In the genomic region with DNA sequence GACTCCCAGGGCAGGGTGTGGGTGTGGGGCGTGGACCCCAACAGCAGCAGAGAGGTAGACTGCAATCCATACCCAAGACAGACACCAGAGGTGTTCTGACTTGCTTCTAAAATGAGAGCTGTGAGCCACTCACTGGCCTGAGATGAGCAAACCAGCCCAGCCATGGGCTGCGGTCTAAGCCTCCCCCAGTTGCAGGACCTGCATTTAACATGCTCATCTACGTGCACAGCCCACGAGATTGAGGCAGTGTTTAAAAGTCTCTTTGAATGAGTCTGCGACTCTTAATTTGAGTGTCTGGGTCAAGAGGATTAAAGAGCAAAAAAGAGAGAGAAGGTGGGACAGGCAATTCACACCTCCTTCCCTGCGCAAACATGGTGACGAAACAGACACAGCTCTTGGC, we compare ENCODE assay signal across 17 cellular contexts. TPM values are rescaled to one million over a fixed set of nuclear protein-coding genes. Genes with fewer than 3 reads are reported as not detected.
A peak's percentile ranks its signal among the peaks of the same experiment; 100 is the strongest.
DNase-seq lines count a peak whose midpoint lies in the region; ATAC-seq and TF ChIP-seq lines count a peak whose summit lies in the region.
"Had no signal": no experiment of that assay in that cellular context is flagged by ENCODE, and none has a peak within 500 bp of the region (broad histone marks: within the 10 kb centered on the region; RNA-seq: fewer than 3 reads in every experiment).

No MANE protein-coding gene starts in this region.

- no peaks in the 10 kb centered on the region for H3K9me3 ChIP-seq in effector memory CD4-positive, alpha-beta T cell (ENCODE audit: control insufficient read depth, low read length)
- H3K9me3 ChIP-seq in ovary: no peaks in the 10 kb centered on the region
- H3K9me3 ChIP-seq: neutrophil, uterus had no signal

- H3K9me3 Mint-ChIP-seq in activated T-cell treated with anti-CD3 and anti-CD28 coated beads, Interleukin-2, amount 50 U/mL, for 24 hours: no peaks in the 10 kb centered on the region
- no peaks in the 10 kb centered on the region for H3K9me3 Mint-ChIP-seq in WTC11
- H3K9me3 Mint-ChIP-seq in stimulated activated effector memory CD8-positive, alpha-beta T cell treated with anti-CD3 and anti-CD28 coated beads, Interleukin-12 subunit alpha, Interleukin-12 subunit beta, amount 100 ng/mL, for 72 hours: no peaks in the 10 kb centered on the region
- no peaks in the 10 kb centered on the region for H3K9me3 Mint-ChIP-seq in Calu3 (ENCODE audit: low read depth, unreplicated experiment)

- no TSS peak for BruUV-seq in Calu3 (replicated peaks; lab: Mats Ljungman, UMichigan)

- TF ChIP-seq CTCF in WTC11 (IDR thresholded peaks at IDR 0.05) (no peak), Calu3 (IDR thresholded peaks at IDR 0.05; ENCODE audit: unreplicated experiment) (no peak), ovary (IDR thresholded peaks at IDR 0.05) (no peak)

- intact Hi-C loops in Calu3 (cut with micrococcal nuclease; ENCODE audit: unreplicated experiment): no loop called here
- intact Hi-C loops in ovary (cut with DNase I): no loop called here

- POLR2A ChIA-PET in WTC11 (lab: Charles Lee): no interaction called here

- H3K4me1 Mint-ChIP-seq in activated T-cell treated with anti-CD3 and anti-CD28 coated beads, Interleukin-2, amount 50 U/mL, for 24 hours (ENCODE audit: low read depth): peaks cover 81% of the 10 kb centered on the region
- H3K4me1 Mint-ChIP-seq in WTC11 (peaks cover 10% of the 10 kb centered on the region), Calu3 (ENCODE audit: low read depth, unreplicated experiment) (peaks cover 13% of the 10 kb centered on the region)
- peaks cover 73% of the 10 kb centered on the region for H3K4me1 Mint-ChIP-seq in stimulated activated effector memory CD8-positive, alpha-beta T cell treated with anti-CD3 and anti-CD28 coated beads, Interleukin-12 subunit alpha, Interleukin-12 subunit beta, amount 100 ng/mL, for 72 hours

- 77 to 80% (median 78%) methylated on average over 7 of the region's 7 CpGs for WGBS in ovary, 3 donors

- H3K27ac ChIP-seq in effector memory CD4-positive, alpha-beta T cell (ENCODE audit: insufficient read depth, low read length, poor library complexity, severe bottlenecking): peak overlapping the region; percentile 97
- H3K27ac ChIP-seq in ovary: no peak overlapping the region
- H3K27ac ChIP-seq: neutrophil, uterus had no signal

- peak overlapping the region; percentile 99 for H3K4me3 Mint-ChIP-seq in activated T-cell treated with anti-CD3 and anti-CD28 coated beads, Interleukin-2, amount 50 U/mL, for 24 hours
- no peak overlapping the region for H3K4me3 Mint-ChIP-seq in WTC11
- H3K4me3 Mint-ChIP-seq in stimulated activated effector memory CD8-positive, alpha-beta T cell treated with anti-CD3 and anti-CD28 coated beads, Interleukin-12 subunit alpha, Interleukin-12 subunit beta, amount 100 ng/mL, for 72 hours: peak overlapping the region; percentile 89
- H3K4me3 Mint-ChIP-seq in Calu3 (ENCODE audit: low read depth, unreplicated experiment): no peak overlapping the region

- no peak for DNase-seq in activated T-cell treated with anti-CD3 and anti-CD28 coated beads, Interleukin-2, amount 50 U/mL, for 24 hours
- DNase-seq in activated T-cell treated with anti-CD3 and anti-CD28 coated beads for 4 hours (no peak), WTC11 (ENCODE audit: low spot score) (no peak), Calu3 (no peak), ovary (no peak)
- no peak for DNase-seq in effector memory CD4-positive, alpha-beta T cell
- DNase-seq in stimulated activated effector memory CD8-positive, alpha-beta T cell treated with anti-CD3 and anti-CD28 coated beads, Interleukin-12 subunit alpha, Interleukin-12 subunit beta, amount 100 ng/mL, for 72 hours (ENCODE audit: low spot score in 2 of 2): peak in 1 of 2 donors; percentile 85
- DNase-seq: DMS79, hypothalamus, IMR-90, NCI-H1694, NCI-H748 treated with DMSO at 0.1 percent for 48 hours, uterus had no signal

- CTCF ChIA-PET in WTC11 (lab: Charles Lee) (interaction anchor here (0.8 kb wide), 1 partner anchor 28 kb away, joined by 4 read pairs; no protein-coding TSS in a partner anchor), Calu3 (lab: Charles Lee) (interaction anchor here (0.6 kb wide), 1 partner anchor 200 kb away, joined by 3 read pairs; no protein-coding TSS in a partner anchor)

- H3K36me3 ChIP-seq in effector memory CD4-positive, alpha-beta T cell (ENCODE audit: control insufficient read depth, insufficient read depth, low read length): peaks cover 37% of the 10 kb centered on the region
- no peaks in the 10 kb centered on the region for H3K36me3 ChIP-seq in ovary
- H3K36me3 ChIP-seq: uterus had no signal

- peak overlapping the region; percentile 54 for H3K4me3 ChIP-seq in effector memory CD4-positive, alpha-beta T cell (ENCODE audit: insufficient read depth, low read depth, low read length, poor library complexity, severe bottlenecking)
- H3K4me3 ChIP-seq in ovary: no peak overlapping the region
- H3K4me3 ChIP-seq: lung, uterus had no signal

- H3K27me3 ChIP-seq in effector memory CD4-positive, alpha-beta T cell (replicated peaks; ENCODE audit: control insufficient read depth, insufficient read depth, low read length, poor library complexity, severe bottlenecking): no peaks in the 10 kb centered on the region
- H3K27me3 ChIP-seq in ovary: no peaks in the 10 kb centered on the region
- H3K27me3 ChIP-seq: neutrophil, uterus had no signal

- peak overlapping the region; percentile 99 for H3K27ac Mint-ChIP-seq in activated T-cell treated with anti-CD3 and anti-CD28 coated beads, Interleukin-2, amount 50 U/mL, for 24 hours
- H3K27ac Mint-ChIP-seq in WTC11 (0 out of 2 replicates have a peak overlapping the region, but pooled peaks have one; percentile 3), Calu3 (ENCODE audit: unreplicated experiment) (no peak overlapping the region)
- H3K27ac Mint-ChIP-seq in stimulated activated effector memory CD8-positive, alpha-beta T cell treated with anti-CD3 and anti-CD28 coated beads, Interleukin-12 subunit alpha, Interleukin-12 subunit beta, amount 100 ng/mL, for 72 hours: peak overlapping the region; percentile 98

- ATAC-seq in WTC11 (no peak), HG03378 (IDR thresholded peaks at IDR 0.05; ENCODE audit: unreplicated experiment) (no peak)
- ATAC-seq in stimulated activated effector memory CD8-positive, alpha-beta T cell treated with anti-CD3 and anti-CD28 coated beads, Interleukin-12 subunit alpha, Interleukin-12 subunit beta, amount 100 ng/mL, for 72 hours: peak; percentile 79
- ATAC-seq: Right ventricle myocardium inferior had no signal

- no peak for TF ChIP-seq POLR2A in ovary (IDR thresholded peaks at IDR 0.05)

- no peak for TF ChIP-seq EP300 in ovary (IDR thresholded peaks at IDR 0.05)

- H3K36me3 Mint-ChIP-seq in activated T-cell treated with anti-CD3 and anti-CD28 coated beads, Interleukin-2, amount 50 U/mL, for 24 hours (ENCODE audit: low read depth): peaks cover 99% of the 10 kb centered on the region
- H3K36me3 Mint-ChIP-seq in WTC11 (peaks cover 48% of the 10 kb centered on the region), Calu3 (ENCODE audit: insufficient read depth, unreplicated experiment) (peaks cover 29% of the 10 kb centered on the region)
- H3K36me3 Mint-ChIP-seq in stimulated activated effector memory CD8-positive, alpha-beta T cell treated with anti-CD3 and anti-CD28 coated beads, Interleukin-12 subunit alpha, Interleukin-12 subunit beta, amount 100 ng/mL, for 72 hours: peaks cover 100% of the 10 kb centered on the region

- H3K4me1 ChIP-seq in effector memory CD4-positive, alpha-beta T cell (ENCODE audit: control insufficient read depth, insufficient read depth, low read length, poor library complexity, severe bottlenecking): peaks cover 75% of the 10 kb centered on the region
- peaks cover 11% of the 10 kb centered on the region for H3K4me1 ChIP-seq in ovary (ENCODE audit: insufficient read depth)

- no peaks in the 10 kb centered on the region for H3K27me3 Mint-ChIP-seq in activated T-cell treated with anti-CD3 and anti-CD28 coated beads, Interleukin-2, amount 50 U/mL, for 24 hours
- H3K27me3 Mint-ChIP-seq in WTC11 (ENCODE audit: low read depth) (no peaks in the 10 kb centered on the region), Calu3 (ENCODE audit: unreplicated experiment) (no peaks in the 10 kb centered on the region)

TF ChIP-seq in WTC11, 78 proteins besides CTCF, POLR2A, EP300 and RAD21 (continues in another document):
- TF ChIP-seq, protein P1, sequence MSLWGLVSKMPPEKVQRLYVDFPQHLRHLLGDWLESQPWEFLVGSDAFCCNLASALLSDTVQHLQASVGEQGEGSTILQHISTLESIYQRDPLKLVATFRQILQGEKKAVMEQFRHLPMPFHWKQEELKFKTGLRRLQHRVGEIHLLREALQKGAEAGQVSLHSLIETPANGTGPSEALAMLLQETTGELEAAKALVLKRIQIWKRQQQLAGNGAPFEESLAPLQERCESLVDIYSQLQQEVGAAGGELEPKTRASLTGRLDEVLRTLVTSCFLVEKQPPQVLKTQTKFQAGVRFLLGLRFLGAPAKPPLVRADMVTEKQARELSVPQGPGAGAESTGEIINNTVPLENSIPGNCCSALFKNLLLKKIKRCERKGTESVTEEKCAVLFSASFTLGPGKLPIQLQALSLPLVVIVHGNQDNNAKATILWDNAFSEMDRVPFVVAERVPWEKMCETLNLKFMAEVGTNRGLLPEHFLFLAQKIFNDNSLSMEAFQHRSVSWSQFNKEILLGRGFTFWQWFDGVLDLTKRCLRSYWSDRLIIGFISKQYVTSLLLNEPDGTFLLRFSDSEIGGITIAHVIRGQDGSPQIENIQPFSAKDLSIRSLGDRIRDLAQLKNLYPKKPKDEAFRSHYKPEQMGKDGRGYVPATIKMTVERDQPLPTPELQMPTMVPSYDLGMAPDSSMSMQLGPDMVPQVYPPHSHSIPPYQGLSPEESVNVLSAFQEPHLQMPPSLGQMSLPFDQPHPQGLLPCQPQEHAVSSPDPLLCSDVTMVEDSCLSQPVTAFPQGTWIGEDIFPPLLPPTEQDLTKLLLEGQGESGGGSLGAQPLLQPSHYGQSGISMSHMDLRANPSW (CRISPR knock-in tag; conservative IDR thresholded peaks at IDR 0.05; ENCODE audit: low read depth): no peak
- TF ChIP-seq NR1H2 (CRISPR knock-in tag; IDR thresholded peaks at IDR 0.05): no peak

RNA-seq across cellular contexts. Expression of gene SURF4, which starts 5.9 kb away (rescaled TPM):
- total RNA-seq in WTC11 (2021) (171 to 173 TPM (median 173 TPM) in 3 replicates), Calu3 (2022) (128 and 129 TPM in 2 replicates), ovary (100 to 1,000 TPM in 4 of 7 donors, 10 to 100 TPM in 3; 58.7 to 126 (median 107) TPM)
- polyA plus RNA-seq in ovary: 100 to 1,000 TPM in 1 of 2 donors, 10 to 100 TPM in 1; 73.8 to 165 TPM

RNA-seq across cellular contexts. Expression of gene STKLD1, which starts 6.2 kb away (rescaled TPM):
- 0.94 to 1.6 TPM (median 0.98 TPM) in 3 replicates for total RNA-seq in WTC11 (2021)
- 0.71 and 0.94 TPM in 2 replicates for total RNA-seq in Calu3 (2022)
- 1 to 10 TPM in 5 of 7 donors, under 1 TPM in 2; 0.48 to 1.7 (median 1.2) TPM for total RNA-seq in ovary
- polyA plus RNA-seq in ovary: 1 to 10 TPM; 1.3 to 2.3 TPM

RNA-seq across cellular contexts. Expression of gene SURF2, which starts 13.6 kb away (rescaled TPM):
- 26.3 to 33.3 TPM (median 28.8 TPM) in 3 replicates for total RNA-seq in WTC11 (2021)
- 20.6 and 22.9 TPM in 2 replicates for total RNA-seq in Calu3 (2022)
- total RNA-seq in ovary: 10 to 100 TPM; 13.7 to 30.4 (median 15.8) TPM
- polyA plus RNA-seq in ovary: 10 to 100 TPM in 1 of 2 donors, 1 to 10 TPM in 1; 8.6 to 21.4 TPM

RNA-seq across cellular contexts. Expression of gene SURF1, which starts 13.6 kb away (rescaled TPM):
- total RNA-seq in WTC11 (2021) (33.3 to 36.4 TPM (median 35.6 TPM) in 3 replicates), Calu3 (2022) (47.9 and 50.9 TPM in 2 replicates), ovary (10 to 100 TPM; 23.5 to 44.7 (median 33.8) TPM)
- polyA plus RNA-seq in ovary: 10 to 100 TPM; 36.8 to 51.3 TPM

RNA-seq across cellular contexts. Expression of gene RPL7A, which starts 21.9 kb away (rescaled TPM):
- total RNA-seq in WTC11 (2021) (2,747 to 3,149 TPM (median 3,142 TPM) in 3 replicates), Calu3 (2022) (835 and 904 TPM in 2 replicates), ovary (1,000 to 10,000 TPM; 3,805 to 5,253 (median 4,187) TPM)
- polyA plus RNA-seq in ovary: 1,000 to 10,000 TPM; 5,821 to 6,397 TPM

Comparison
In these comparisons a context has a peak if more than half of its experiments do, and no peak if none do; other contexts are left out.
1. H3K4me3 Mint-ChIP-seq: peak in activated T-cell treated with anti-CD3 and anti-CD28 coated beads, Interleukin-2, amount 50 U/mL, for 24 hours (single experiment) and stimulated activated effector memory CD8-positive, alpha-beta T cell treated with anti-CD3 and anti-CD28 coated beads, Interleukin-12 subunit alpha, Interleukin-12 subunit beta, amount 100 ng/mL, for 72 hours (single experiment); none in WTC11 (single experiment) and Calu3 (single experiment).